Comparison of ENCODE assay signal across 12 cellular contexts in the genomic region with DNA sequence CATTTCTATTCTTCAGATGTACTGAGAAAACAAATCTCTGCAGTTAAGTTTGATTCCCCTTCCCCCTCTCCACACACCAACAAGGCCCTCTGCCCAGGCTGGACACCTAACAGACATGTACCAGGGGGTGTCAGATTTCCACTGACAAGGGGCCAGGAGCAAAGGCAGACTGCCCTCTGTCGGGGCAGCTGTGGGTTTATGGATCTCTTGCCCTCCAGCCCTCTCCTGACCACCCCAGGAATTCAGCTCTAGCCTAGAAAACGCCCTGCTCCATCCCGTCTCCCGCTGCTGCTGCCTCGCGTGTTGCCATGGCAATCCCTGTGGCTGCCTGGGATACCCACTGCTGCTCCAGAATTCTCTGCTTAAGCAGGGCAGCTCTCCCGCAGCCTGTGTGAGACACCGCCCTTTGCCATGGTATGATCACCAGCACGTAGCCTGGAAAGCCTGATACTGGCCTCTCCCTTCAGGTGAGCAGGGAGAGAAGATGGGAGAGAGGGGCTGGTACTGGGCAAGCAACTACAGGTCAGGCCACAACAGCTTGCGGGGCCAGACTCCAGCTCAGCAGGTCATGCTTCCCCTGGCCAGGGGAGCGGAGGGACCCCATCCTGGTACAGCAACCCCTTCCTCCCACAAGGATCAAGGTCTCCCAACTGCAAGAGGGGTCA. TPM values are rescaled to one million over a fixed set of nuclear protein-coding genes. Genes with fewer than 3 reads are reported as not detected.
DNase-seq lines count a peak whose midpoint lies in the region; FAIRE-seq and TF ChIP-seq lines count a peak whose summit lies in the region.
"Had no signal": no experiment of that assay in that cellular context is flagged by ENCODE, and none has a peak within 500 bp of the region (broad histone marks: within the 10 kb centered on the region; RNA-seq: fewer than 3 reads in every experiment).

No MANE protein-coding gene starts in this region.

- H3K9ac ChIP-seq in H1 (replicated peaks in 1 of 4; ENCODE audit: extremely low read depth in 1 of 4, low read depth in 3 of 4, low read length in 3 of 4) (no peak overlapping the region), mesendoderm (ENCODE audit: low read length) (no peak overlapping the region)
- H3K9ac ChIP-seq: BLaER1 had no signal

- H3K36me3 ChIP-seq in Caco-2 (ENCODE audit: control insufficient read depth, insufficient read depth, low read length): no peaks in the 10 kb centered on the region
- H3K36me3 ChIP-seq in H1 (ENCODE audit: control insufficient read depth in 2 of 4, insufficient read depth in 4 of 4, low read length in 3 of 4): no peaks in the 10 kb centered on the region
- H3K36me3 ChIP-seq in mesendoderm (ENCODE audit: control insufficient read depth, insufficient read depth, low read length): no peaks in the 10 kb centered on the region
- no peaks in the 10 kb centered on the region for H3K36me3 ChIP-seq in stomach
- H3K36me3 ChIP-seq: BLaER1, Peyer's patch had no signal

- H2AFZ ChIP-seq in H1 (ENCODE audit: low read length): no peak overlapping the region

- H3K23ac ChIP-seq in H1 (ENCODE audit: insufficient read length): no peak overlapping the region
- H3K23ac ChIP-seq in mesendoderm (ENCODE audit: low read length): no peak overlapping the region

- H3K9me3 Mint-ChIP-seq in Caco-2 (ENCODE audit: unreplicated experiment): no peaks in the 10 kb centered on the region
- H3K9me3 Mint-ChIP-seq: activated CD4-positive, alpha-beta memory T cell treated with anti-CD3 and anti-CD28 coated beads, Interleukin-2, amount 10 ng/mL, durations not matched to agents 7 days and 5 days had no signal

- H3K4me1 ChIP-seq in Caco-2 (peaks cover 9% of the 10 kb centered on the region), H1 (replicated peaks in 1 of 4; ENCODE audit: control insufficient read depth in 3 of 4, insufficient read depth in 4 of 4, low read length in 3 of 4) (peaks cover 6 to 23% (median 16%) of the 10 kb centered on the region in 4 experiments), mesendoderm (ENCODE audit: control insufficient read depth, low read depth, low read length) (no peaks in the 10 kb centered on the region), stomach (peaks cover 5 to 22% (median 16%) of the 10 kb centered on the region in 4 donors)
- H3K4me1 ChIP-seq: BLaER1 had no signal

- TF ChIP-seq POLR2A in H1 (IDR thresholded peaks at IDR 0.05; ENCODE audit: control extremely low read depth in 1 of 2, low read depth in 2 of 2, low read length in 2 of 2) (no peak), stomach (IDR thresholded peaks at IDR 0.05) (no peak)

- H3K79me1 ChIP-seq in H1 (ENCODE audit: low read depth, low read length) (no peaks in the 10 kb centered on the region), mesendoderm (ENCODE audit: low read length) (no peaks in the 10 kb centered on the region)

- H3K4me2 ChIP-seq in H1 (ENCODE audit: insufficient read depth in 1 of 2, low read depth in 2 of 2, low read length in 2 of 2) (peak overlapping the region; percentile 13 to 29; a peak in 3 of 4 replicates), mesendoderm (ENCODE audit: low read length) (no peak overlapping the region)
- H3K4me2 ChIP-seq: BLaER1 had no signal

- no peak overlapping the region for H3K27ac Mint-ChIP-seq in Caco-2 (ENCODE audit: unreplicated experiment)
- H3K27ac Mint-ChIP-seq: activated CD4-positive, alpha-beta memory T cell treated with anti-CD3 and anti-CD28 coated beads, Interleukin-2, amount 10 ng/mL, durations not matched to agents 7 days and 5 days had no signal

- H3K9me3 ChIP-seq in Caco-2: no peaks in the 10 kb centered on the region
- no peaks in the 10 kb centered on the region for H3K9me3 ChIP-seq in H1 (ENCODE audit: insufficient read depth in 2 of 2, low read depth in 1 of 2, low read length in 1 of 2)
- no peaks in the 10 kb centered on the region for H3K9me3 ChIP-seq in stomach
- H3K9me3 ChIP-seq: BLaER1, Peyer's patch had no signal

- H3K23me2 ChIP-seq in H1 (ENCODE audit: low read depth, low read length): no peaks in the 10 kb centered on the region

- no peaks in the 10 kb centered on the region for H4K20me1 ChIP-seq in H1 (replicated peaks in 1 of 2; ENCODE audit: control insufficient read depth in 1 of 2, insufficient read depth in 2 of 2, low read length in 2 of 2)
- H4K20me1 ChIP-seq: BLaER1 had no signal

- H4K8ac ChIP-seq in H1 (ENCODE audit: extremely low read depth, insufficient read depth, low read length): no peak overlapping the region
- no peak overlapping the region for H4K8ac ChIP-seq in mesendoderm (ENCODE audit: low read depth, low read length)

- no peak overlapping the region for H4K5ac ChIP-seq in H1 (ENCODE audit: insufficient read length, low read depth, low read length)
- no peak overlapping the region for H4K5ac ChIP-seq in mesendoderm (ENCODE audit: low read length)

- no peak for TF ChIP-seq EP300 in H1 (IDR thresholded peaks at IDR 0.05; ENCODE audit: borderline replicate concordance in 1 of 2, low read depth in 2 of 2, low read length in 2 of 2)
- TF ChIP-seq EP300 in stomach (IDR thresholded peaks at IDR 0.05): no peak

- TF ChIP-seq CTCF in Caco-2 (IDR thresholded peaks at IDR 0.05; ENCODE audit: insufficient read depth in 1 of 2, low read depth in 1 of 2, low read length in 1 of 2, severe bottlenecking in 1 of 2, unreplicated experiment in 1 of 2): peak in 1 of 2 experiments; percentile 30
- peak; percentile 28 to 58 (median 52); a peak in 3 of 4 replicates for TF ChIP-seq CTCF in H1 (IDR thresholded peaks at IDR 0.05; ENCODE audit: control extremely low read depth in 1 of 3, insufficient read depth in 1 of 3, low read depth in 1 of 3, low read length in 3 of 3)
- no peak for TF ChIP-seq CTCF in stomach (IDR thresholded peaks at IDR 0.05)
- TF ChIP-seq CTCF in GM13976 (IDR thresholded peaks at IDR 0.05; ENCODE audit: borderline replicate concordance, control extremely low read depth, extremely low read depth, insufficient read depth, missing control alignments): no peak

- no TSS peak for BruUV-seq in Caco-2 (replicated peaks; lab: Mats Ljungman, UMichigan)

- H3K27me3 ChIP-seq in Caco-2 (replicated peaks; ENCODE audit: control insufficient read depth, insufficient read depth, low read length): no peaks in the 10 kb centered on the region
- H3K27me3 ChIP-seq in H1 (replicated peaks in 1 of 4; ENCODE audit: control insufficient read depth in 3 of 4, extremely low read depth in 1 of 4, insufficient read depth in 3 of 4, low read length in 3 of 4): no peaks in the 10 kb centered on the region
- no peaks in the 10 kb centered on the region for H3K27me3 ChIP-seq in mesendoderm (ENCODE audit: insufficient read depth, low read length, poor library complexity)
- H3K27me3 ChIP-seq in stomach: peaks cover 0 to 46% (median 7%) of the 10 kb centered on the region in 3 donors
- H3K27me3 ChIP-seq: BLaER1, Peyer's patch had no signal

- 0 out of 2 replicates have a peak overlapping the region, but pooled peaks have one; percentile 63 for H2BK12ac ChIP-seq in H1 (ENCODE audit: low read depth, low read length)

- H3K4me1 Mint-ChIP-seq in Caco-2 (ENCODE audit: low read depth, unreplicated experiment): peaks cover 15% of the 10 kb centered on the region

- TF ChIP-seq RAD21 in H1 (IDR thresholded peaks at IDR 0.05 in 1 of 2, conservative IDR thresholded peaks at IDR 0.05 in 1 of 2; ENCODE audit: low read depth in 2 of 2, low read length in 2 of 2): peak; percentile 35 to 47

- WGBS in H1 (ENCODE audit: extremely low coverage in 1 of 2, insufficient coverage in 1 of 2, insufficient read length in 1 of 2, insufficient replicate concordance in 2 of 2, low coverage in 1 of 2, low lambda C conversion rate in 2 of 2, missing lambda C conversion rate in 1 of 2), 2 experiments: 38% methylated on average over 11 of the region's 11 CpGs; no CpG with 5 or more reads in 1 of the 2 experiments
- WGBS in mesendoderm (ENCODE audit: extremely low coverage, insufficient coverage, low lambda C conversion rate): no CpG with 5 or more reads among the region's 11 CpGs
- WGBS in stomach, 5 donors: 31 to 59% (median 49%) methylated on average over 6 to 11 of the region's 11 CpGs

- in situ Hi-C loops in GM13976 (cut with MboI; ENCODE audit: low sequenced_read_pairs, unreplicated experiment): no loop called here

- H4K91ac ChIP-seq in H1 (replicated peaks; ENCODE audit: insufficient read length, low read length): no peak overlapping the region

- FAIRE-seq in H1 (lab: Jason Lieb, UNC): no peak
- FAIRE-seq: colon had no signal

- H2BK20ac ChIP-seq in H1 (ENCODE audit: low read length): 0 out of 2 replicates have a peak overlapping the region, but pooled peaks have one; percentile 8

- H3K56ac ChIP-seq in H1 (replicated peaks; ENCODE audit: insufficient read length, low read depth, low read length) (no peak overlapping the region), mesendoderm (ENCODE audit: low read length) (no peak overlapping the region)

- CTCF ChIA-PET in Caco-2 (lab: Charles Lee) (interaction anchor here (0.6 to 4.4 kb wide), 5 partner anchors 12 to 412 kb away, joined by 3 to 65 read pairs (median 5); no protein-coding TSS in a partner anchor), H1 (lab: Charles Lee; ENCODE audit: partially characterized antibody) (interaction anchor here (0.7 to 11.9 kb wide), 20 partner anchors 8 to 346 kb away, joined by 3 to 334 read pairs (median 10); no protein-coding TSS in a partner anchor)

- no peak overlapping the region for H3K4me3 Mint-ChIP-seq in Caco-2 (ENCODE audit: unreplicated experiment)
- H3K4me3 Mint-ChIP-seq: activated CD4-positive, alpha-beta memory T cell treated with anti-CD3 and anti-CD28 coated beads, Interleukin-2, amount 10 ng/mL, durations not matched to agents 7 days and 5 days had no signal

- H2AK5ac ChIP-seq in H1 (ENCODE audit: low read depth, low read length) (peak overlapping the region; percentile 18; the same call in 1 of the 2 replicates), mesendoderm (ENCODE audit: low read length) (no peak overlapping the region)

- H3K14ac ChIP-seq in H1 (ENCODE audit: insufficient read length): no peak overlapping the region

- H3K79me2 ChIP-seq in H1 (ENCODE audit: control insufficient read depth in 1 of 2, insufficient read depth in 2 of 2, low read length in 2 of 2): no peaks in the 10 kb centered on the region
- H3K79me2 ChIP-seq in mesendoderm (ENCODE audit: control insufficient read depth, insufficient read depth, low read length): no peaks in the 10 kb centered on the region

- POLR2A ChIA-PET in Caco-2 (lab: Charles Lee) (interaction anchor here (0.5 kb wide), 1 partner anchor 63 kb away, joined by 3 read pairs; no protein-coding TSS in a partner anchor), H1 (lab: Charles Lee; ENCODE audit: partially characterized antibody) (interaction anchor here (0.6 to 1.5 kb wide), 3 partner anchors 33 to 346 kb away, joined by 3 read pairs; no protein-coding TSS in a partner anchor)

- H3K27ac ChIP-seq in H1 (ENCODE audit: low read depth, low read length): no peak overlapping the region
- no peak overlapping the region for H3K27ac ChIP-seq in mesendoderm (ENCODE audit: low read depth, low read length)
- no peak overlapping the region for H3K27ac ChIP-seq in stomach
- H3K27ac ChIP-seq: BLaER1, Peyer's patch had no signal

- H2BK15ac ChIP-seq in H1 (ENCODE audit: low read length): peak overlapping the region; percentile 77; the same call in 1 of the 2 replicates
- no peak overlapping the region for H2BK15ac ChIP-seq in mesendoderm (replicated peaks; ENCODE audit: low read depth)

- no peaks in the 10 kb centered on the region for H3K36me3 Mint-ChIP-seq in Caco-2 (ENCODE audit: insufficient read depth, unreplicated experiment)

- H3K18ac ChIP-seq in H1 (ENCODE audit: extremely low read depth, low read length): no peak overlapping the region
- H3K18ac ChIP-seq in mesendoderm (ENCODE audit: low read length): no peak overlapping the region

- intact Hi-C loops in Caco-2 (cut with micrococcal nuclease; ENCODE audit: unreplicated experiment): loop anchor here (5.0 kb wide), 1 partner anchor 106 kb away; the partner anchor contains the start of gene APOA1
- intact Hi-C loops in stomach (cut with DNase I; ENCODE audit: low total_unique reads): no loop called here

- H2BK120ac ChIP-seq in H1 (replicated peaks; ENCODE audit: low read depth, low read length) (no peak overlapping the region), mesendoderm (ENCODE audit: low read depth, low read length) (no peak overlapping the region)

- H3K4me3 ChIP-seq in Caco-2 (ENCODE audit: low read depth, low read length) (no peak overlapping the region), H1 (ENCODE audit: extremely low read depth in 1 of 4, insufficient read depth in 2 of 4, low read depth in 3 of 4, low read length in 4 of 4) (no peak overlapping the region; a peak in 2 of 8 replicates), mesendoderm (ENCODE audit: low read length) (no peak overlapping the region), stomach (no peak overlapping the region)
- H3K4me3 ChIP-seq: BLaER1, Peyer's patch had no signal

- peak; percentile 37 to 58 for DNase-seq in Caco-2
- peak; percentile 4 for DNase-seq in NCI-H446 treated with DMSO at 0.1 percent for 48 hours (lab: John Stamatoyannopoulos, UW)
- DNase-seq in H1 (ENCODE audit: low read depth in 1 of 2, low spot score in 2 of 2): peak in 1 of 2 experiments; percentile 77
- peak; percentile 89 for DNase-seq in mesendoderm
- no peak for DNase-seq in NCI-H128 (lab: John Stamatoyannopoulos, UW; ENCODE audit: unreplicated experiment)
- DNase-seq in stomach: no peak
- DNase-seq in activated naive CD4-positive, alpha-beta T cell treated with Interleukin-2 at 50 U/mL for 16 hours: no peak
- DNase-seq in GM13976 (ENCODE audit: low spot score): no peak
- DNase-seq: activated CD4-positive, alpha-beta memory T cell treated with anti-CD3 and anti-CD28 coated beads, Interleukin-2, amount 10 ng/mL, durations not matched to agents 7 days and 5 days had no signal

- H2BK5ac ChIP-seq in H1 (ENCODE audit: low read depth, low read length): no peak overlapping the region
- H2BK5ac ChIP-seq in mesendoderm (ENCODE audit: low read length): no peak overlapping the region

- peaks cover 9% of the 10 kb centered on the region for H3K27me3 Mint-ChIP-seq in Caco-2 (ENCODE audit: insufficient read depth, unreplicated experiment)
- H3K27me3 Mint-ChIP-seq: activated CD4-positive, alpha-beta memory T cell treated with anti-CD3 and anti-CD28 coated beads, Interleukin-2, amount 10 ng/mL, durations not matched to agents 7 days and 5 days had no signal

- H3K4ac ChIP-seq in H1 (replicated peaks; ENCODE audit: insufficient read length, low read depth, low read length) (no peak overlapping the region), mesendoderm (ENCODE audit: low read depth, low read length) (no peak overlapping the region)

RNA-seq across cellular contexts. Expression of gene BUD13, which starts 41.6 kb away (rescaled TPM):
- total RNA-seq in Caco-2 (2022) (37.8 and 42.6 TPM in 2 replicates), stomach (10 to 100 TPM in 4 of 5 donors, 1 to 10 TPM in 1; 4.1 to 18.2 (median 15.1) TPM)
- 24.8 TPM in 2 replicates for total RNA-seq in H1 (2021; fragmentation: NEBNext Ultra II Directional; extraction: Animal tissue kit (Norgen Biotek cat#: 25700))
- polyA plus RNA-seq in H1 (2011; rRNA removed) (22.0 and 27.2 TPM in 2 replicates), stomach (10 to 100 TPM; 14.6 to 21.7 (median 16.4) TPM)
- 27.8 TPM for polyA plus RNA-seq in H1 (2011; cell fraction: cytosol; rRNA removed)
- 20.1 TPM for polyA plus RNA-seq in H1 (2011; cell fraction: nucleus; rRNA removed)
- polyA plus RNA-seq in H1 (2012, experiment 1 of 2): 27.5 to 33.0 TPM (median 28.6 TPM) in 4 replicates
- 16.3 TPM for polyA plus RNA-seq in H1 (2012, experiment 2 of 2)
- 23.0 TPM for polyA plus RNA-seq in H1 (2013, experiment 1 of 2)
- 20.2 TPM for polyA plus RNA-seq in H1 (2013, experiment 2 of 2)
- polyA minus RNA-seq in H1 (2011; rRNA and poly(A)+ RNA removed): 26.8 and 27.4 TPM in 2 replicates
- 15.7 TPM for polyA minus RNA-seq in H1 (2011; cell fraction: cytosol; rRNA and poly(A)+ RNA removed)
- polyA minus RNA-seq in H1 (2011; cell fraction: nucleus; rRNA and poly(A)+ RNA removed): 17.9 TPM
- 28.7 TPM for polyA plus RNA-seq in mesendoderm (2013, experiment 1 of 2)
- 28.6 TPM for polyA plus RNA-seq in mesendoderm (2013, experiment 2 of 2)

RNA-seq across cellular contexts. Expression of gene ZPR1, which starts 56.6 kb away (rescaled TPM):
- total RNA-seq in Caco-2 (2022): 168 and 194 TPM in 2 replicates
- 70.5 and 81.2 TPM in 2 replicates for total RNA-seq in H1 (2021; fragmentation: NEBNext Ultra II Directional; extraction: Animal tissue kit (Norgen Biotek cat#: 25700))
- 36.6 and 36.7 TPM in 2 replicates for polyA plus RNA-seq in H1 (2011; rRNA removed)
- 49.0 TPM for polyA plus RNA-seq in H1 (2011; cell fraction: cytosol; rRNA removed)
- polyA plus RNA-seq in H1 (2011; cell fraction: nucleus; rRNA removed): 38.7 TPM
- 44.9 to 54.2 TPM (median 48.1 TPM) in 4 replicates for polyA plus RNA-seq in H1 (2012, experiment 1 of 2)
- polyA plus RNA-seq in H1 (2012, experiment 2 of 2): 24.3 TPM
- 33.3 TPM for polyA plus RNA-seq in H1 (2013, experiment 1 of 2)
- polyA plus RNA-seq in H1 (2013, experiment 2 of 2): 35.5 TPM
- polyA minus RNA-seq in H1 (2011; rRNA and poly(A)+ RNA removed): 62.4 and 69.3 TPM in 2 replicates
- 46.8 TPM for polyA minus RNA-seq in H1 (2011; cell fraction: cytosol; rRNA and poly(A)+ RNA removed)
- 42.6 TPM for polyA minus RNA-seq in H1 (2011; cell fraction: nucleus; rRNA and poly(A)+ RNA removed)
- polyA plus RNA-seq in mesendoderm (2013, experiment 1 of 2): 58.1 TPM
- 55.9 TPM for polyA plus RNA-seq in mesendoderm (2013, experiment 2 of 2)
- 10 to 100 TPM; 19.3 to 54.9 (median 25.7) TPM for total RNA-seq in stomach
- polyA plus RNA-seq in stomach: 10 to 100 TPM; 17.8 to 34.8 (median 19.4) TPM

Comparison
In these comparisons a context has a peak if more than half of its experiments do, and no peak if none do; other contexts are left out.
1. DNase-seq: peak in Caco-2 (2 of 2), NCI-H446 treated with DMSO at 0.1 percent for 48 hours (single experiment) and mesendoderm (single experiment); none in NCI-H128 (single experiment), stomach (single experiment), activated naive CD4-positive, alpha-beta T cell treated with Interleukin-2 at 50 U/mL for 16 hours (single experiment) and GM13976 (single experiment).
2. CTCF ChIP-seq: peak in H1 (3 of 3); none in stomach (0 of 7) and GM13976 (single experiment).